15 cellular contexts compared by ENCODE assay signal in genomic region chr1:17603091-17603841, GRCh38.
DNase-seq lines count a peak whose midpoint lies in the region; ATAC-seq and TF ChIP-seq lines count a peak whose summit lies in the region.
"Had no signal": no experiment of that assay in that cellular context is flagged by ENCODE, and none has a peak within 500 bp of the region (broad histone marks: within the 10 kb centered on the region; RNA-seq: fewer than 3 reads in every experiment).

No MANE protein-coding gene starts in this region.

- no peaks in the 10 kb centered on the region for H3K36me3 Mint-ChIP-seq in glutamatergic neuron (ENCODE audit: unreplicated experiment)

- no peak for ATAC-seq in GM19351 (IDR thresholded peaks at IDR 0.05; ENCODE audit: unreplicated experiment)
- ATAC-seq: body of pancreas, psoas muscle had no signal

- peak overlapping the region; percentile 94 for H3K27ac Mint-ChIP-seq in glutamatergic neuron (ENCODE audit: unreplicated experiment)
- H3K27ac Mint-ChIP-seq: activated CD4-positive, alpha-beta memory T cell treated with anti-CD3 and anti-CD28 coated beads, Interleukin-2, amount 10 ng/mL, durations not matched to agents 7 days and 5 days had no signal

- peaks cover 16% of the 10 kb centered on the region for H3K27me3 Mint-ChIP-seq in glutamatergic neuron (ENCODE audit: unreplicated experiment)
- H3K27me3 Mint-ChIP-seq: activated CD4-positive, alpha-beta memory T cell treated with anti-CD3 and anti-CD28 coated beads, Interleukin-2, amount 10 ng/mL, durations not matched to agents 7 days and 5 days had no signal

- peak overlapping the region; percentile 49 for H3K4me3 Mint-ChIP-seq in glutamatergic neuron (ENCODE audit: unreplicated experiment)
- H3K4me3 Mint-ChIP-seq: activated CD4-positive, alpha-beta memory T cell treated with anti-CD3 and anti-CD28 coated beads, Interleukin-2, amount 10 ng/mL, durations not matched to agents 7 days and 5 days had no signal

- TF ChIP-seq CTCF in glutamatergic neuron (IDR thresholded peaks at IDR 0.05; ENCODE audit: partially characterized antibody, unreplicated experiment) = no peak

- peaks cover 24% of the 10 kb centered on the region for H3K9me3 Mint-ChIP-seq in glutamatergic neuron (ENCODE audit: unreplicated experiment)
- H3K9me3 Mint-ChIP-seq: activated CD4-positive, alpha-beta memory T cell treated with anti-CD3 and anti-CD28 coated beads, Interleukin-2, amount 10 ng/mL, durations not matched to agents 7 days and 5 days had no signal

- DNase-seq in CD1c-positive myeloid dendritic cell (ENCODE audit: extremely low spot score) = peak; percentile 86
- peak; percentile 76 for DNase-seq in NCI-H146 treated with DMSO at 0.1 percent for 48 hours (lab: John Stamatoyannopoulos, UW; ENCODE audit: unreplicated experiment)
- DNase-seq in RPMI8226 = peak; percentile 33
- peak; percentile 90 for DNase-seq in glutamatergic neuron
- no peak for DNase-seq in activated CD4-positive, alpha-beta T cell treated with anti-CD3 and anti-CD28 coated beads for 1 hour
- no peak for DNase-seq in NCI-H2196 treated with DMSO at 0.1 percent for 48 hours (lab: John Stamatoyannopoulos, UW; ENCODE audit: unreplicated experiment)
- no peak for DNase-seq in HK-2 (ENCODE audit: unreplicated experiment)
- DNase-seq: activated CD4-positive, alpha-beta memory T cell treated with anti-CD3 and anti-CD28 coated beads, Interleukin-2, amount 10 ng/mL, durations not matched to agents 7 days and 5 days; activated effector memory CD4-positive, alpha-beta T cell treated with anti-CD3 and anti-CD28 coated beads, Interleukin-2, amount 50 U/mL, for 16 hours; IMR-90; NCI-H1694 treated with DMSO at 0.1 percent for 48 hours; psoas muscle; T1000 had no signal

- peaks cover 39% of the 10 kb centered on the region for H3K4me1 Mint-ChIP-seq in glutamatergic neuron (ENCODE audit: low read depth, unreplicated experiment)
- H3K4me1 Mint-ChIP-seq: activated CD4-positive, alpha-beta memory T cell treated with anti-CD3 and anti-CD28 coated beads, Interleukin-2, amount 10 ng/mL, durations not matched to agents 7 days and 5 days had no signal

Comparison
In these comparisons a context has a peak if more than half of its experiments do, and no peak if none do; other contexts are left out.
1. DNase-seq: peak in CD1c-positive myeloid dendritic cell (single experiment), NCI-H146 treated with DMSO at 0.1 percent for 48 hours (single experiment), RPMI8226 (single experiment) and glutamatergic neuron (single experiment); none in activated CD4-positive, alpha-beta T cell treated with anti-CD3 and anti-CD28 coated beads for 1 hour (single experiment), NCI-H2196 treated with DMSO at 0.1 percent for 48 hours (single experiment) and HK-2 (single experiment).